In genomic region chr20:12570371-12570770, GRCh38 we compare ENCODE assay signal across 10 cellular contexts.
A peak's percentile ranks its signal among the peaks of the same experiment; 100 is the strongest.
DNase-seq lines count a peak whose midpoint lies in the region; ATAC-seq, FAIRE-seq and TF ChIP-seq lines count a peak whose summit lies in the region.
"Had no signal": no experiment of that assay in that cellular context is flagged by ENCODE, and none has a peak within 500 bp of the region (broad histone marks: within the 10 kb centered on the region; RNA-seq: fewer than 3 reads in every experiment).

No MANE protein-coding gene starts in this region.

- H3K79me2 ChIP-seq in keratinocyte (ENCODE audit: control insufficient read depth, insufficient read depth, low read length) = no peaks in the 10 kb centered on the region

- no peaks in the 10 kb centered on the region for H3K36me3 Mint-ChIP-seq in Caco-2 (ENCODE audit: insufficient read depth, unreplicated experiment)
- H3K36me3 Mint-ChIP-seq: activated naive CD4-positive, alpha-beta T cell treated with anti-CD3 and anti-CD28 coated beads, Interleukin-2, amount 50 U/mL, for 24 hours had no signal

- ATAC-seq in Panc1 (no peak), GM18867 (IDR thresholded peaks at IDR 0.05; ENCODE audit: unreplicated experiment) (no peak)

- H3K27ac ChIP-seq in Panc1 (ENCODE audit: low read length) (no peak overlapping the region), keratinocyte (ENCODE audit: control insufficient read depth, insufficient read depth, low read length) (no peak overlapping the region)

- H3K9me1 ChIP-seq in keratinocyte (ENCODE audit: control insufficient read depth, extremely low read depth, insufficient read depth, low read length) = no peaks in the 10 kb centered on the region

- in situ Hi-C loops in Panc1 (cut with HindIII; ENCODE audit: low pct_unique_long_range_greater_than_20kb, low sequenced_read_pairs) = no loop called here

- peak; percentile 57 to 84 for TF ChIP-seq CTCF in Caco-2 (IDR thresholded peaks at IDR 0.05; ENCODE audit: insufficient read depth in 1 of 2, low read depth in 1 of 2, low read length in 1 of 2, severe bottlenecking in 1 of 2, unreplicated experiment in 1 of 2)
- peak; percentile 33; the same call in 1 of the 2 replicates for TF ChIP-seq CTCF in Panc1 (IDR thresholded peaks at IDR 0.05)
- TF ChIP-seq CTCF in keratinocyte (optimal IDR thresholded peaks at IDR 0.05 in 1 of 3, IDR thresholded peaks at IDR 0.05 in 1 of 3, conservative IDR thresholded peaks at IDR 0.05 in 1 of 3; ENCODE audit: extremely low read depth in 1 of 3, insufficient read depth in 2 of 3, low read length in 3 of 3) = peak; percentile 58 to 78 (median 70)

- intact Hi-C loops in Caco-2 (cut with micrococcal nuclease; ENCODE audit: unreplicated experiment) = loop anchor here (10.0 kb wide), 1 partner anchor 174 kb away; no protein-coding TSS in a partner anchor
- intact Hi-C loops in Panc1 (cut with micrococcal nuclease; ENCODE audit: unreplicated experiment) = no loop called here
- intact Hi-C loops in cardiac septum (cut with DNase I) = no loop called here

- H3K27me3 Mint-ChIP-seq in Caco-2 (ENCODE audit: insufficient read depth, unreplicated experiment) = peaks cover 13% of the 10 kb centered on the region
- H3K27me3 Mint-ChIP-seq: activated naive CD4-positive, alpha-beta T cell treated with anti-CD3 and anti-CD28 coated beads, Interleukin-2, amount 50 U/mL, for 24 hours had no signal

- no peaks in the 10 kb centered on the region for H4K20me1 ChIP-seq in keratinocyte (ENCODE audit: control insufficient read depth, extremely low read depth, insufficient read depth, low read length)

- FAIRE-seq in keratinocyte (lab: Jason Lieb, UNC) = peak; percentile 5

- no peaks in the 10 kb centered on the region; the same call in 1 of the 2 replicates for H3K27me3 ChIP-seq in Caco-2 (replicated peaks; ENCODE audit: control insufficient read depth, insufficient read depth, low read length)
- no peaks in the 10 kb centered on the region for H3K27me3 ChIP-seq in Panc1 (ENCODE audit: control insufficient read depth, insufficient read depth, low read length)
- no peaks in the 10 kb centered on the region for H3K27me3 ChIP-seq in keratinocyte (ENCODE audit: control insufficient read depth, extremely low read depth, insufficient read depth, low read length)

- H3K4me1 Mint-ChIP-seq in Caco-2 (ENCODE audit: low read depth, unreplicated experiment) = no peaks in the 10 kb centered on the region
- H3K4me1 Mint-ChIP-seq: activated naive CD4-positive, alpha-beta T cell treated with anti-CD3 and anti-CD28 coated beads, Interleukin-2, amount 50 U/mL, for 24 hours had no signal

- no peak overlapping the region for H3K27ac Mint-ChIP-seq in Caco-2 (ENCODE audit: unreplicated experiment)
- H3K27ac Mint-ChIP-seq: activated naive CD4-positive, alpha-beta T cell treated with anti-CD3 and anti-CD28 coated beads, Interleukin-2, amount 50 U/mL, for 24 hours had no signal

- no peaks in the 10 kb centered on the region for H3K9me3 Mint-ChIP-seq in Caco-2 (ENCODE audit: unreplicated experiment)

- no peak overlapping the region for H2AFZ ChIP-seq in keratinocyte (ENCODE audit: control insufficient read depth, low read length)

- DNase-seq in Caco-2 = peak; percentile 55 to 60
- peak; percentile 44 for DNase-seq in NAMALWA (ENCODE audit: low spot score)
- DNase-seq in Panc1 (ENCODE audit: low read depth, low spot score) = no peak
- DNase-seq in keratinocyte (ENCODE audit: low read depth, low spot score) = no peak
- no peak for DNase-seq in cardiac septum (ENCODE audit: low spot score)
- no peak for DNase-seq in dedifferentiated amniotic fluid mesenchymal stem cell (ENCODE audit: extremely low spot score)
- no peak for DNase-seq in mesenteric fat pad (ENCODE audit: low spot score)

- no peak overlapping the region for H3K4me3 Mint-ChIP-seq in Caco-2 (ENCODE audit: unreplicated experiment)
- H3K4me3 Mint-ChIP-seq: activated naive CD4-positive, alpha-beta T cell treated with anti-CD3 and anti-CD28 coated beads, Interleukin-2, amount 50 U/mL, for 24 hours had no signal

- CTCF ChIA-PET in Caco-2 (lab: Charles Lee) = interaction anchor here (0.6 to 1.5 kb wide), 6 partner anchors 12 to 690 kb away, joined by 3 to 4 read pairs (median 3); no protein-coding TSS in a partner anchor
- CTCF ChIA-PET in Panc1 (lab: Charles Lee) = no interaction called here

- no peak overlapping the region for H3K9ac ChIP-seq in keratinocyte (ENCODE audit: control insufficient read depth, extremely low read depth, insufficient read depth, low read length)

- H3K4me2 ChIP-seq in keratinocyte (ENCODE audit: control insufficient read depth, extremely low read depth, insufficient read depth, low read depth, low read length) = no peak overlapping the region

- no TSS peak for BruUV-seq in Caco-2 (replicated peaks; lab: Mats Ljungman, UMichigan)
- BruUV-seq in Panc1 (replicated peaks; lab: Mats Ljungman, UMichigan) = no TSS peak

- H3K4me1 ChIP-seq in Caco-2 (no peaks in the 10 kb centered on the region), Panc1 (ENCODE audit: control insufficient read depth, insufficient read depth, low read length) (no peaks in the 10 kb centered on the region), keratinocyte (ENCODE audit: control insufficient read depth, extremely low read depth, insufficient read depth, low read length) (peaks cover 5% of the 10 kb centered on the region)

- no peak overlapping the region for H3K4me3 ChIP-seq in Caco-2 (ENCODE audit: low read depth, low read length)
- H3K4me3 ChIP-seq in Panc1 (ENCODE audit: low read depth in 2 of 2, low read length in 2 of 2) = no peak overlapping the region
- no peak overlapping the region for H3K4me3 ChIP-seq in keratinocyte (ENCODE audit: control insufficient read depth in 2 of 3, extremely low read depth in 1 of 3, insufficient read depth in 2 of 3, low read depth in 1 of 3, low read length in 3 of 3)
- H3K4me3 ChIP-seq: lung had no signal

- dilution Hi-C loops in keratinocyte (cut with MboI; ENCODE audit: extremely low pct_ligation_motif_present, low sequenced_read_pairs) = no loop called here

- no peaks in the 10 kb centered on the region for H3K36me3 ChIP-seq in Caco-2 (ENCODE audit: control insufficient read depth, insufficient read depth, low read length)
- H3K36me3 ChIP-seq in Panc1 (ENCODE audit: control insufficient read depth, insufficient read depth, low read length) = no peaks in the 10 kb centered on the region
- H3K36me3 ChIP-seq in keratinocyte (ENCODE audit: control insufficient read depth in 2 of 2, extremely low read depth in 1 of 2, insufficient read depth in 2 of 2, low read length in 2 of 2) = no peaks in the 10 kb centered on the region

- H3K9me3 ChIP-seq in Caco-2 = no peaks in the 10 kb centered on the region
- no peaks in the 10 kb centered on the region for H3K9me3 ChIP-seq in Panc1 (ENCODE audit: control insufficient read depth, insufficient read depth, low read depth, low read length)
- H3K9me3 ChIP-seq in keratinocyte (ENCODE audit: control insufficient read depth, low read depth, low read length) = no peaks in the 10 kb centered on the region

- POLR2A ChIA-PET in Caco-2 (lab: Charles Lee) = no interaction called here
- POLR2A ChIA-PET in Panc1 (lab: Charles Lee) = no interaction called here

Comparison
In these comparisons a context has a peak if more than half of its experiments do, and no peak if none do; other contexts are left out.
1. DNase-seq: peak in Caco-2 (2 of 2) and NAMALWA (single experiment); none in Panc1 (single experiment), keratinocyte (single experiment), cardiac septum (single experiment), dedifferentiated amniotic fluid mesenchymal stem cell (single experiment) and mesenteric fat pad (single experiment).
2. Peak in every context shown above with its lines, with median percentiles within 50 percentile points of each other: CTCF ChIP-seq.